Comparison of ENCODE assay signal across 8 cellular contexts in the genomic region with DNA sequence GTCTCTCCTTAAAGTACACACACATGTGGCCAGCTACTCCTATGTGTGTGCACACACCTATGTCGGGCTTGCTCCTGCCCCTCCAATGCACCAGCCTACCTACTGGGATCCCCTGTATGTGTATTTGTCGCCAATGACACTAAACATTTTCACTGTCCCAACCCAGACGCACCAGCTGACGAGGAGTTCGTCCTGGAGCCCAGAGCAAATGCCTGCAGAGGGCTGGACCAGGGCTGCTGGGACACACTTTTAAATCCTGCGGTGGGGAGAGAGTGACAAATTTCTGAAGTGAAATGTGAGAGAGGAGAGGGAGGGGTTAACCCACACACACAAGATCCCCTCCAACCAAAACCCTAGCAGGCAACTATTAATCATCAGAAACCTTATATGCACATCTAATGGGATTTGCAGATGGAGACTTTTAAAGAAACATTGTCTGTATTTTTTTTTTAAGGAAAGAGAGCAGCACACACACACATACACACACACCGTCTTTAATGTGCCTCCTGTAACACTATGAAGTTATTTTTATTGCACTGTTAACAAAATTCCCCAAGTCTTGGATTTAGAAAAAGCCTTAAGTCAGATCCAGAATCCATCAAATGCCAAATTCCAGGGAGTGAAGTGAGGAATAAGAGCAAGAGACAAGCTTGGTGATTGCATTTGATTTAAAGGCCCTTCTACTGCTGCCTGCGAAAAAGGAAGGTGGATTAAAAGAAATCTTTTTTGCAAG. TPM values are rescaled to one million over a fixed set of nuclear protein-coding genes. Genes with fewer than 3 reads are reported as not detected.
A peak's percentile ranks its signal among the peaks of the same experiment; 100 is the strongest.
DNase-seq lines count a peak whose midpoint lies in the region; ATAC-seq, FAIRE-seq and TF ChIP-seq lines count a peak whose summit lies in the region.

A gene (minus strand): TSS at position 224 of the 733 bp plus-strand sequence. CDS start 388 bp downstream, outside the sequence.

- CTCF ChIA-PET in WTC11 (lab: Charles Lee) = interaction anchor here (0.6 to 1.5 kb wide), 3 partner anchors 83 to 502 kb away, joined by 3 to 5 read pairs (median 4); no protein-coding TSS in a partner anchor

- TF ChIP-seq CTCF in GM20000 (IDR thresholded peaks at IDR 0.05; ENCODE audit: extremely low read depth, missing control alignments) = no peak
- TF ChIP-seq CTCF in WTC11 (IDR thresholded peaks at IDR 0.05) = no peak
- no peak for TF ChIP-seq CTCF in fibroblast of pulmonary artery (IDR thresholded peaks at IDR 0.05; ENCODE audit: low read length, missing control alignments)
- no peak for TF ChIP-seq CTCF in D721Med (IDR thresholded peaks at IDR 0.05; ENCODE audit: insufficient read depth, missing control alignments)

- DNase-seq in GM20000 (ENCODE audit: low spot score) (peak; percentile 66), WTC11 (ENCODE audit: low spot score) (no peak), fibroblast of pulmonary artery (ENCODE audit: low read depth) (peak; percentile 54), NCI-H345 treated with DMSO at 0.1 percent for 48 hours (lab: John Stamatoyannopoulos, UW; ENCODE audit: unreplicated experiment) (no peak), SIG-M5 (lab: John Stamatoyannopoulos, UW) (no peak), D721Med (ENCODE audit: insufficient read length, low spot score) (no peak)
- DNase-seq in stimulated activated CD4-positive, alpha-beta T cell treated with anti-CD3 and anti-CD28 coated beads, Interleukin-2, amount 100 ng/mL, for 24 hours = peak; percentile 43 to 51

- H3K36me3 Mint-ChIP-seq in WTC11 = no peaks in the 10 kb centered on the region

- H3K27me3 Mint-ChIP-seq in WTC11 (ENCODE audit: low read depth) = no peaks in the 10 kb centered on the region; the same call in 1 of the 2 replicates

- POLR2A ChIA-PET in WTC11 (lab: Charles Lee) = no interaction called here

- H3K9me3 Mint-ChIP-seq in WTC11 = no peaks in the 10 kb centered on the region

- ATAC-seq in WTC11 (no peak), GM21786 (IDR thresholded peaks at IDR 0.05; ENCODE audit: unreplicated experiment) (no peak)

- peaks cover 46% of the 10 kb centered on the region for H3K4me1 Mint-ChIP-seq in WTC11

- no peak within 1 kb of the TSS for H3K4me3 Mint-ChIP-seq in WTC11

- peak within 1 kb of the TSS; percentile 54 for H3K27ac Mint-ChIP-seq in WTC11

- H3K4me3 ChIP-seq in fibroblast of pulmonary artery (replicated peaks; ENCODE audit: low read depth, low read length) = no peak within 1 kb of the TSS

- no peak for FAIRE-seq in D721Med (lab: Jason Lieb, UNC)

TF ChIP-seq in WTC11, 78 proteins besides CTCF, POLR2A, EP300 and RAD21:
- TF ChIP-seq, protein P1, sequence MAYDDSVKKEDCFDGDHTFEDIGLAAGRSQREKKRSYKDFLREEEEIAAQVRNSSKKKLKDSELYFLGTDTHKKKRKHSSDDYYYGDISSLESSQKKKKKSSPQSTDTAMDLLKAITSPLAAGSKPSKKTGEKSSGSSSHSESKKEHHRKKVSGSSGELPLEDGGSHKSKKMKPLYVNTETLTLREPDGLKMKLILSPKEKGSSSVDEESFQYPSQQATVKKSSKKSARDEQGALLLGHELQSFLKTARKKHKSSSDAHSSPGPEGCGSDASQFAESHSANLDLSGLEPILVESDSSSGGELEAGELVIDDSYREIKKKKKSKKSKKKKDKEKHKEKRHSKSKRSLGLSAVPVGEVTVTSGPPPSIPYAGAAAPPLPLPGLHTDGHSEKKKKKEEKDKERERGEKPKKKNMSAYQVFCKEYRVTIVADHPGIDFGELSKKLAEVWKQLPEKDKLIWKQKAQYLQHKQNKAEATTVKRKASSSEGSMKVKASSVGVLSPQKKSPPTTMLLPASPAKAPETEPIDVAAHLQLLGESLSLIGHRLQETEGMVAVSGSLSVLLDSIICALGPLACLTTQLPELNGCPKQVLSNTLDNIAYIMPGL (CRISPR knock-in tag; IDR thresholded peaks at IDR 0.05) = no peak
- TF ChIP-seq, protein P2, sequence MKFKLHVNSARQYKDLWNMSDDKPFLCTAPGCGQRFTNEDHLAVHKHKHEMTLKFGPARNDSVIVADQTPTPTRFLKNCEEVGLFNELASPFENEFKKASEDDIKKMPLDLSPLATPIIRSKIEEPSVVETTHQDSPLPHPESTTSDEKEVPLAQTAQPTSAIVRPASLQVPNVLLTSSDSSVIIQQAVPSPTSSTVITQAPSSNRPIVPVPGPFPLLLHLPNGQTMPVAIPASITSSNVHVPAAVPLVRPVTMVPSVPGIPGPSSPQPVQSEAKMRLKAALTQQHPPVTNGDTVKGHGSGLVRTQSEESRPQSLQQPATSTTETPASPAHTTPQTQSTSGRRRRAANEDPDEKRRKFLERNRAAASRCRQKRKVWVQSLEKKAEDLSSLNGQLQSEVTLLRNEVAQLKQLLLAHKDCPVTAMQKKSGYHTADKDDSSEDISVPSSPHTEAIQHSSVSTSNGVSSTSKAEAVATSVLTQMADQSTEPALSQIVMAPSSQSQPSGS (CRISPR knock-in tag; IDR thresholded peaks at IDR 0.05; ENCODE audit: borderline replicate concordance, low read depth) = no peak
- TF ChIP-seq, protein P3, sequence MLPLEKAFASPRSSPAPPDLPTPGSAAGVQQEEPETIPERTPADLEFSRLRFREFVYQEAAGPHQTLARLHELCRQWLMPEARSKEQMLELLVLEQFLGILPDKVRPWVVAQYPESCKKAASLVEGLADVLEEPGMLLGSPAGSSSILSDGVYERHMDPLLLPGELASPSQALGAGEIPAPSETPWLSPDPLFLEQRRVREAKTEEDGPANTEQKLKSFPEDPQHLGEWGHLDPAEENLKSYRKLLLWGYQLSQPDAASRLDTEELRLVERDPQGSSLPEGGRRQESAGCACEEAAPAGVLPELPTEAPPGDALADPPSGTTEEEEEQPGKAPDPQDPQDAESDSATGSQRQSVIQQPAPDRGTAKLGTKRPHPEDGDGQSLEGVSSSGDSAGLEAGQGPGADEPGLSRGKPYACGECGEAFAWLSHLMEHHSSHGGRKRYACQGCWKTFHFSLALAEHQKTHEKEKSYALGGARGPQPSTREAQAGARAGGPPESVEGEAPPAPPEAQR (CRISPR knock-in tag; IDR thresholded peaks at IDR 0.05) = no peak
- TF ChIP-seq, protein P4, sequence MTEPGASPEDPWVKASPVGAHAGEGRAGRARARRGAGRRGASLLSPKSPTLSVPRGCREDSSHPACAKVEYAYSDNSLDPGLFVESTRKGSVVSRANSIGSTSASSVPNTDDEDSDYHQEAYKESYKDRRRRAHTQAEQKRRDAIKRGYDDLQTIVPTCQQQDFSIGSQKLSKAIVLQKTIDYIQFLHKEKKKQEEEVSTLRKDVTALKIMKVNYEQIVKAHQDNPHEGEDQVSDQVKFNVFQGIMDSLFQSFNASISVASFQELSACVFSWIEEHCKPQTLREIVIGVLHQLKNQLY (CRISPR knock-in tag; IDR thresholded peaks at IDR 0.05) = no peak
- TF ChIP-seq, protein P5, sequence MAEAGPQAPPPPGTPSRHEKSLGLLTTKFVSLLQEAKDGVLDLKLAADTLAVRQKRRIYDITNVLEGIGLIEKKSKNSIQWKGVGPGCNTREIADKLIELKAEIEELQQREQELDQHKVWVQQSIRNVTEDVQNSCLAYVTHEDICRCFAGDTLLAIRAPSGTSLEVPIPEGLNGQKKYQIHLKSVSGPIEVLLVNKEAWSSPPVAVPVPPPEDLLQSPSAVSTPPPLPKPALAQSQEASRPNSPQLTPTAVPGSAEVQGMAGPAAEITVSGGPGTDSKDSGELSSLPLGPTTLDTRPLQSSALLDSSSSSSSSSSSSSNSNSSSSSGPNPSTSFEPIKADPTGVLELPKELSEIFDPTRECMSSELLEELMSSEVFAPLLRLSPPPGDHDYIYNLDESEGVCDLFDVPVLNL (CRISPR knock-in tag; IDR thresholded peaks at IDR 0.05; ENCODE audit: borderline replicate concordance, low read depth) = no peak
- no peak for TF ChIP-seq CBFB (CRISPR knock-in tag; IDR thresholded peaks at IDR 0.05; ENCODE audit: low read depth)
- no peak for TF ChIP-seq TCF7 (CRISPR knock-in tag; IDR thresholded peaks at IDR 0.05; ENCODE audit: low read depth)
- no peak for TF ChIP-seq ELF4 (CRISPR knock-in tag; IDR thresholded peaks at IDR 0.05; ENCODE audit: low read depth)
- TF ChIP-seq, protein P6, sequence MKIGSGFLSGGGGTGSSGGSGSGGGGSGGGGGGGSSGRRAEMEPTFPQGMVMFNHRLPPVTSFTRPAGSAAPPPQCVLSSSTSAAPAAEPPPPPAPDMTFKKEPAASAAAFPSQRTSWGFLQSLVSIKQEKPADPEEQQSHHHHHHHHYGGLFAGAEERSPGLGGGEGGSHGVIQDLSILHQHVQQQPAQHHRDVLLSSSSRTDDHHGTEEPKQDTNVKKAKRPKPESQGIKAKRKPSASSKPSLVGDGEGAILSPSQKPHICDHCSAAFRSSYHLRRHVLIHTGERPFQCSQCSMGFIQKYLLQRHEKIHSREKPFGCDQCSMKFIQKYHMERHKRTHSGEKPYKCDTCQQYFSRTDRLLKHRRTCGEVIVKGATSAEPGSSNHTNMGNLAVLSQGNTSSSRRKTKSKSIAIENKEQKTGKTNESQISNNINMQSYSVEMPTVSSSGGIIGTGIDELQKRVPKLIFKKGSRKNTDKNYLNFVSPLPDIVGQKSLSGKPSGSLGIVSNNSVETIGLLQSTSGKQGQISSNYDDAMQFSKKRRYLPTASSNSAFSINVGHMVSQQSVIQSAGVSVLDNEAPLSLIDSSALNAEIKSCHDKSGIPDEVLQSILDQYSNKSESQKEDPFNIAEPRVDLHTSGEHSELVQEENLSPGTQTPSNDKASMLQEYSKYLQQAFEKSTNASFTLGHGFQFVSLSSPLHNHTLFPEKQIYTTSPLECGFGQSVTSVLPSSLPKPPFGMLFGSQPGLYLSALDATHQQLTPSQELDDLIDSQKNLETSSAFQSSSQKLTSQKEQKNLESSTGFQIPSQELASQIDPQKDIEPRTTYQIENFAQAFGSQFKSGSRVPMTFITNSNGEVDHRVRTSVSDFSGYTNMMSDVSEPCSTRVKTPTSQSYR (CRISPR knock-in tag; IDR thresholded peaks at IDR 0.05) = no peak
- TF ChIP-seq ZNF138 (CRISPR knock-in tag; conservative IDR thresholded peaks at IDR 0.05) = no peak

RNA-seq across cellular contexts. Expression of the gene that starts here (rescaled TPM):
- 0.16 TPM in 1 of 3 replicates, not detected in the others for total RNA-seq in WTC11 (2021)

Comparison
In these comparisons a context has a peak if more than half of its experiments do, and no peak if none do; other contexts are left out.
1. DNase-seq: peak in GM20000 (single experiment), fibroblast of pulmonary artery (single experiment) and stimulated activated CD4-positive, alpha-beta T cell treated with anti-CD3 and anti-CD28 coated beads, Interleukin-2, amount 100 ng/mL, for 24 hours (2 of 2); none in WTC11 (single experiment), NCI-H345 treated with DMSO at 0.1 percent for 48 hours (single experiment), SIG-M5 (single experiment) and D721Med (single experiment).